12 cellular contexts compared by ENCODE assay signal in the genomic region with DNA sequence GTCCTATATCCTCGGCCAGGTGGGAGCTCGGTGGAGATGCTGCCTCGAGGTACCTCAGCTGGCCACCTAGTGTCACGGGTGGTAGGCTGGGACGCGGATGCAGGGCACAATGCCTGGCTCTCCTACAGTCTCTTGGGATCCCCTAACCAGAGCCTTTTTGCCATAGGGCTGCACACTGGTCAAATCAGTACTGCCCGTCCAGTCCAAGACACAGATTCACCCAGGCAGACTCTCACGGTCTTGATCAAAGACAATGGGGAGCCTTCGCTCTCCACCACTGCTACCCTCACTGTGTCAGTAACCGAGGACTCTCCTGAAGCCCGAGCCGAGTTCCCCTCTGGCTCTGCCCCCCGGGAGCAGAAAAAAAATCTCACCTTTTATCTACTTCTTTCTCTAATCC. TPM values are rescaled to one million over a fixed set of nuclear protein-coding genes. Genes with fewer than 3 reads are reported as not detected.
DNase-seq lines count a peak whose midpoint lies in the region; ATAC-seq, FAIRE-seq and TF ChIP-seq lines count a peak whose summit lies in the region.
"Had no signal": no experiment of that assay in that cellular context is flagged by ENCODE, and none has a peak within 500 bp of the region (broad histone marks: within the 10 kb centered on the region; RNA-seq: fewer than 3 reads in every experiment).

No MANE protein-coding gene starts in this region.

- no peak for TF ChIP-seq CTCF in ascending aorta (IDR thresholded peaks at IDR 0.05)
- TF ChIP-seq CTCF in kidney epithelial cell (IDR thresholded peaks at IDR 0.05; ENCODE audit: insufficient read depth, low read length, poor library complexity, severe bottlenecking): no peak
- peak in 1 of 11 experiments; percentile 1 for TF ChIP-seq CTCF in spleen (IDR thresholded peaks at IDR 0.05 in 8 of 11, conservative IDR thresholded peaks at IDR 0.05 in 3 of 11)

- intact Hi-C loops in ascending aorta (cut with DNase I) (loop anchor here (5.0 kb wide), 1 partner anchor 139 kb away; a partner anchor contains a TSS), spleen (cut with DNase I; ENCODE audit: low total_unique reads) (no loop called here), sciatic nerve (cut with DNase I) (no loop called here)

- H3K4me1 ChIP-seq in ascending aorta (peaks cover 18 to 42% of the 10 kb centered on the region in 2 donors), spleen (peaks cover 0 to 55% (median 35%) of the 10 kb centered on the region in 6 donors)

- H3K9me3 ChIP-seq in ascending aorta: no peaks in the 10 kb centered on the region
- no peaks in the 10 kb centered on the region for H3K9me3 ChIP-seq in spleen

- in situ Hi-C loops in G401 (cut with HindIII; ENCODE audit: low sequenced_read_pairs): no loop called here

- H3K36me3 ChIP-seq in ascending aorta (no peaks in the 10 kb centered on the region), kidney epithelial cell (ENCODE audit: control insufficient read depth, insufficient read depth, low read length) (no peaks in the 10 kb centered on the region), spleen (no peaks in the 10 kb centered on the region)

- H3K27me3 ChIP-seq in ascending aorta (no peaks in the 10 kb centered on the region), kidney epithelial cell (ENCODE audit: control insufficient read depth, insufficient read depth, low read length) (peaks cover 9% of the 10 kb centered on the region), spleen (replicated peaks in 1 of 7) (peaks cover 0 to 54% (median 14%) of the 10 kb centered on the region in 7 donors)

- ATAC-seq in sciatic nerve: no peak
- no peak for ATAC-seq in HG03045 (IDR thresholded peaks at IDR 0.05; ENCODE audit: unreplicated experiment)

- H3K4me3 ChIP-seq in ascending aorta (peak overlapping the region; percentile 77 to 83), kidney epithelial cell (ENCODE audit: low read depth, low read length) (peak overlapping the region; percentile 17), spleen (peak overlapping the region in 5 of 8 donors; percentile 12 to 69 (median 53))
- H3K4me3 ChIP-seq: PC-9 had no signal

- DNase-seq in G401 (ENCODE audit: low spot score): peak; percentile 49
- DNase-seq in ascending aorta (ENCODE audit: low spot score in 2 of 2): no peak
- DNase-seq in kidney epithelial cell (ENCODE audit: low read depth): no peak
- DNase-seq in spleen: no peak
- no peak for DNase-seq in sciatic nerve (ENCODE audit: low spot score)
- DNase-seq in frontal cortex (ENCODE audit: low spot score in 2 of 2): no peak
- no peak for DNase-seq in stimulated activated naive CD4-positive, alpha-beta T cell treated with Interleukin-2 at 50 U/mL for 16 hours (lab: John Stamatoyannopoulos, UW)
- DNase-seq: activated gamma-delta T cell treated with Interleukin-2 at 50 U/mL for 16 hours, NCI-H1436 had no signal

- FAIRE-seq in frontal cortex (lab: Jason Lieb, UNC): no peak

- WGBS in spleen, 5 donors: 46 to 84% (median 55%) methylated on average over 12 to 13 of the region's 13 CpGs

- TF ChIP-seq POLR2A in spleen (IDR thresholded peaks at IDR 0.05): no peak

- H3K27ac ChIP-seq in ascending aorta (no peak overlapping the region), spleen (no peak overlapping the region)
- H3K27ac ChIP-seq: PC-9, VCaP had no signal

RNA-seq across cellular contexts. Expression of a gene that starts 2.0 kb away (rescaled TPM):
- 1.0 and 7.7 TPM in 2 replicates for total RNA-seq in G401 (2014; rRNA removed; shearing (Covaris generic))
- total RNA-seq in ascending aorta (51.4 TPM), kidney epithelial cell (41.9 and 47.3 TPM in 2 replicates), spleen (10 to 100 TPM; 10.7 to 26.7 (median 22.5) TPM), sciatic nerve (71.4 TPM), frontal cortex (20.8 TPM)
- polyA plus RNA-seq in spleen: 10 to 100 TPM in 2 of 3 donors, 1 to 10 TPM in 1; 7.0 to 12.7 (median 10.3) TPM

RNA-seq across cellular contexts. Expression of a gene that starts 7.0 kb away (rescaled TPM):
- not detected in 2 replicates for total RNA-seq in G401 (2014; rRNA removed; shearing (Covaris generic))
- 59.3 TPM for total RNA-seq in ascending aorta
- 0.62 and 1.1 TPM in 2 replicates for total RNA-seq in kidney epithelial cell
- 1 to 10 TPM; 1.3 to 3.9 (median 2.6) TPM for total RNA-seq in spleen
- under 1 TPM in 2 of 3 donors, not detected in 1; 0.03 TPM for polyA plus RNA-seq in spleen
- total RNA-seq in sciatic nerve: 4.5 TPM
- total RNA-seq in frontal cortex: 65.2 TPM
- total RNA-seq: PC-9 had no signal

RNA-seq across cellular contexts. Expression of a gene that starts 11.1 kb away (rescaled TPM):
- total RNA-seq in G401 (2014; rRNA removed; shearing (Covaris generic)): 0.14 and 0.18 TPM in 2 replicates
- total RNA-seq in ascending aorta (0.11 TPM), kidney epithelial cell (0.54 and 0.89 TPM in 2 replicates), spleen (1 to 10 TPM in 5 of 7 donors, under 1 TPM in 2; 0.93 to 2.5 (median 1.2) TPM), sciatic nerve (3.8 TPM), frontal cortex (4.9 TPM)
- polyA plus RNA-seq in spleen: under 1 TPM in 2 of 3 donors, not detected in 1; 0.02 to 0.10 TPM
- total RNA-seq: PC-9 had no signal

RNA-seq across cellular contexts. Expression of a gene that starts 47.5 kb away (rescaled TPM):
- total RNA-seq in G401 (2014; rRNA removed; shearing (Covaris generic)): not detected in 2 replicates
- total RNA-seq in ascending aorta: 18.5 TPM
- total RNA-seq in kidney epithelial cell: 2.1 and 3.6 TPM in 2 replicates
- total RNA-seq in spleen: 1 to 10 TPM; 3.3 to 6.3 (median 5.4) TPM
- polyA plus RNA-seq in spleen: under 1 TPM; 0.02 to 0.54 (median 0.12) TPM
- 12.1 TPM for total RNA-seq in sciatic nerve
- total RNA-seq in frontal cortex: 3.7 TPM
- total RNA-seq: PC-9 had no signal

RNA-seq across cellular contexts. Expression of a gene that starts 57.0 kb away (rescaled TPM):
- total RNA-seq in G401 (2014; rRNA removed; shearing (Covaris generic)): not detected in 2 replicates
- 5.3 TPM for total RNA-seq in ascending aorta
- 6.7 and 7.4 TPM in 2 replicates for total RNA-seq in kidney epithelial cell
- 1 to 10 TPM; 1.8 to 5.7 (median 3.2) TPM for total RNA-seq in spleen
- polyA plus RNA-seq in spleen: under 1 TPM; 0.13 to 0.26 (median 0.18) TPM
- 7.8 TPM for total RNA-seq in sciatic nerve
- total RNA-seq in frontal cortex: 10.6 TPM

Comparison
In these comparisons a context has a peak if more than half of its experiments do, and no peak if none do; other contexts are left out.
1. H3K4me3 ChIP-seq: peak in every context shown above with its lines; median percentile 80 in ascending aorta; 53 in spleen; 17 in kidney epithelial cell.
2. RNA of a gene that starts 7.0 kb away (total RNA-seq): 65.2 TPM in frontal cortex (single experiment) and 59.3 TPM in ascending aorta (single experiment); 4.5 TPM in sciatic nerve (single experiment), 1.3 to 3.9 TPM in spleen, 0.62 to 1.1 TPM in kidney epithelial cell and not detected in G401; every median in the first group is over 10 times any median in the second.